5 cellular contexts compared by ENCODE assay signal in the genomic region with DNA sequence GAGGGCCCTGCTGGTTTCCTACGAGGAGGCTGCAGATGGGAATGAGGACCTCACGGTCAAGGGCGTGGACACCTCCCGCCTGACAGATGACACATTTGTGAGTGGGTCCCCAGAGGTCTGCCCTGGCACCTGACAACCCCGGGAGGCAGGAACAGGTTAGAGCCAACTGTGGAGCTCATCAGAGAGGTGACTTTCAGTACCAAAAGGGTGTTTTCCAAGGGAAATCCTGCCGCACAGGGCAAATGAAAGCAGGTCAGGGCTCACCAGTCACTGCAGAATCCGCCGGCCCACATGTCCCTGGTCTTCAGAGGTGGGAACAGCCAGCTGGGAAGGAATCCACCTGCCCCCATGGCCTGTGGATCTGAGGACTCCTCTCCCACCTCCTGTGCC.
DNase-seq lines count a peak whose midpoint lies in the region; ATAC-seq and TF ChIP-seq lines count a peak whose summit lies in the region.
"Not testable (repeated sequence)": the region's sequence is repeated elsewhere in the genome, so short reads cannot be mapped to it uniquely, and the experiment has no call there.

No MANE protein-coding gene starts in this region.

- H3K4me1 ChIP-seq in right atrium auricular region, result peaks cover 0 to 10% of the 10 kb centered on the region in 2 donors
- H3K4me1 ChIP-seq in right lobe of liver, result peaks cover 0 to 13% (median 6%) of the 10 kb centered on the region in 4 donors
- H3K4me1 ChIP-seq in suprapubic skin, result not testable (repeated sequence)

- not testable (repeated sequence) for H3K9me3 ChIP-seq in right atrium auricular region, right lobe of liver, suprapubic skin

- TF ChIP-seq EP300 in suprapubic skin (IDR thresholded peaks at IDR 0.05), result not testable (repeated sequence)

- 33% methylated on average over 1 of the region's 8 CpGs for WGBS in right lobe of liver (ENCODE audit: insufficient coverage, low coverage, low lambda C conversion rate, missing lambda C conversion rate)
- 75% methylated on average over 5 of the region's 8 CpGs for WGBS in suprapubic skin

- TF ChIP-seq POLR2A in right lobe of liver (IDR thresholded peaks at IDR 0.05); suprapubic skin (IDR thresholded peaks at IDR 0.05): not testable (repeated sequence)

- TF ChIP-seq CTCF in right atrium auricular region (IDR thresholded peaks at IDR 0.05); right lobe of liver (IDR thresholded peaks at IDR 0.05); suprapubic skin (IDR thresholded peaks at IDR 0.05): not testable (repeated sequence)

- peak; percentile 54 for DNase-seq in activated effector memory CD4-positive, alpha-beta T cell treated with anti-CD3 and anti-CD28 coated beads, Interleukin-2, amount 50 U/mL, for 16 hours
- DNase-seq in right atrium auricular region (ENCODE audit: low spot score) (peak; percentile 56), suprapubic skin (ENCODE audit: low spot score in 2 of 2) (peak; percentile 60 to 65)
- DNase-seq in left lobe of liver (ENCODE audit: low spot score); right lobe of liver: not testable (repeated sequence)

- ATAC-seq in left lobe of liver (peak; percentile 22), right lobe of liver (peak; percentile 1 to 39 (median 23))

- not testable (repeated sequence) for H3K27ac ChIP-seq in right atrium auricular region, suprapubic skin
- peak overlapping the region; percentile 72 to 94 (median 92) for H3K27ac ChIP-seq in right lobe of liver

- H3K4me3 ChIP-seq in right atrium auricular region, right lobe of liver, suprapubic skin: not testable (repeated sequence)

- not testable (repeated sequence) for H3K36me3 ChIP-seq in right atrium auricular region, right lobe of liver, suprapubic skin

- not testable (repeated sequence) for H3K27me3 ChIP-seq in right atrium auricular region, right lobe of liver, suprapubic skin

- intact Hi-C loops in right lobe of liver (cut with DNase I), result not testable (repeated sequence)
